8 cellular contexts compared by ENCODE assay signal in genomic region chr18:76476665-76477561, GRCh38. TPM values are rescaled to one million over a fixed set of nuclear protein-coding genes. Genes with fewer than 3 reads are reported as not detected.
DNase-seq lines count a peak whose midpoint lies in the region; ATAC-seq and TF ChIP-seq lines count a peak whose summit lies in the region.

No MANE protein-coding gene starts in this region.

- H3K27me3 Mint-ChIP-seq in activated CD4-positive, alpha-beta T cell treated with anti-CD3 and anti-CD28 coated beads, Interleukin-2, amount 10 ng/mL, durations not matched to agents 24 days and 14 days = peaks cover 28% of the 10 kb centered on the region

- no peaks in the 10 kb centered on the region for H3K36me3 Mint-ChIP-seq in activated CD4-positive, alpha-beta T cell treated with anti-CD3 and anti-CD28 coated beads, Interleukin-2, amount 10 ng/mL, durations not matched to agents 24 days and 14 days (ENCODE audit: low read depth)

- no peak for TF ChIP-seq POLR2A in tibial nerve (IDR thresholded peaks at IDR 0.05)

- H3K4me3 ChIP-seq in tibial nerve = peak overlapping the region; percentile 10 to 35 (median 18)

- WGBS in tibial nerve, 2 donors = 26 to 27% methylated on average over 16 of the region's 16 CpGs

- no peaks in the 10 kb centered on the region for H3K9me3 ChIP-seq in tibial nerve

- no peak overlapping the region for H3K4me3 Mint-ChIP-seq in activated CD4-positive, alpha-beta T cell treated with anti-CD3 and anti-CD28 coated beads, Interleukin-2, amount 10 ng/mL, durations not matched to agents 24 days and 14 days

- H3K36me3 ChIP-seq in tibial nerve = no peaks in the 10 kb centered on the region

- H3K9me3 Mint-ChIP-seq in activated CD4-positive, alpha-beta T cell treated with anti-CD3 and anti-CD28 coated beads, Interleukin-2, amount 10 ng/mL, durations not matched to agents 24 days and 14 days = no peaks in the 10 kb centered on the region

- H3K27me3 ChIP-seq in tibial nerve = no peaks in the 10 kb centered on the region

- TF ChIP-seq CTCF in tibial nerve (IDR thresholded peaks at IDR 0.05) = no peak

- DNase-seq in amniotic epithelial cell (ENCODE audit: low read depth) (peak; percentile 97), kidney tubule cell (ENCODE audit: low spot score) (peak; percentile 93), tibial nerve (ENCODE audit: low spot score in 2 of 2) (no peak), DMS153 (lab: John Stamatoyannopoulos, UW) (no peak)
- no peak for DNase-seq in activated CD4-positive, alpha-beta T cell treated with anti-CD3 and anti-CD28 coated beads, Interleukin-2, amount 10 ng/mL, durations not matched to agents 24 days and 14 days

- peak overlapping the region; percentile 21 to 76 (median 70) for H3K27ac ChIP-seq in tibial nerve

- peak in 1 of 2 donors; percentile 38 for TF ChIP-seq EP300 in tibial nerve (IDR thresholded peaks at IDR 0.05)

- no peak overlapping the region for H3K27ac Mint-ChIP-seq in activated CD4-positive, alpha-beta T cell treated with anti-CD3 and anti-CD28 coated beads, Interleukin-2, amount 10 ng/mL, durations not matched to agents 24 days and 14 days

- H3K4me1 Mint-ChIP-seq in activated CD4-positive, alpha-beta T cell treated with anti-CD3 and anti-CD28 coated beads, Interleukin-2, amount 10 ng/mL, durations not matched to agents 24 days and 14 days = peaks cover 9% of the 10 kb centered on the region

- intact Hi-C loops in activated CD4-positive, alpha-beta T cell treated with anti-CD3 and anti-CD28 coated beads, Interleukin-2, amount 10 ng/mL, durations not matched to agents 24 days and 14 days (cut with micrococcal nuclease) = no loop called here

- peaks cover 0 to 74% (median 32%) of the 10 kb centered on the region in 4 donors for H3K4me1 ChIP-seq in tibial nerve

- ATAC-seq in GM19025 (IDR thresholded peaks at IDR 0.05; ENCODE audit: low read depth, unreplicated experiment) = peak; percentile 59
- ATAC-seq in HG03442 (IDR thresholded peaks at IDR 0.05; ENCODE audit: unreplicated experiment) = peak; percentile 51
- ATAC-seq in GM21360 (IDR thresholded peaks at IDR 0.05; ENCODE audit: unreplicated experiment) = no peak

RNA-seq across cellular contexts. Expression of gene ZNF516, which starts 18.1 kb away (rescaled TPM):
- total RNA-seq in tibial nerve = 10 to 100 TPM; 31.4 to 63.0 (median 45.5) TPM
- 0.85 and 1.6 TPM in 2 replicates for total RNA-seq in activated CD4-positive, alpha-beta T cell treated with anti-CD3 and anti-CD28 coated beads, Interleukin-2, amount 10 ng/mL, durations not matched to agents 24 days and 14 days

Comparison
In these comparisons a context has a peak if more than half of its experiments do, and no peak if none do; other contexts are left out.
1. DNase-seq: peak in amniotic epithelial cell (single experiment) and kidney tubule cell (single experiment); none in tibial nerve (0 of 2), DMS153 (single experiment) and activated CD4-positive, alpha-beta T cell treated with anti-CD3 and anti-CD28 coated beads, Interleukin-2, amount 10 ng/mL, durations not matched to agents 24 days and 14 days (single experiment).
2. RNA of gene ZNF516, which starts 18.1 kb away (total RNA-seq): 31.4 to 63.0 TPM in tibial nerve; 0.85 to 1.6 TPM in activated CD4-positive, alpha-beta T cell treated with anti-CD3 and anti-CD28 coated beads, Interleukin-2, amount 10 ng/mL, durations not matched to agents 24 days and 14 days; every median in the first group is over 10 times any median in the second.